ENCODE assay signal across 13 cellular contexts in genomic region chr2:113216891-113217454, GRCh38. TPM values are rescaled to one million over a fixed set of nuclear protein-coding genes. Genes with fewer than 3 reads are reported as not detected.
DNase-seq lines count a peak whose midpoint lies in the region; TF ChIP-seq lines count a peak whose summit lies in the region.
"Had no signal": no experiment of that assay in that cellular context is flagged by ENCODE, and none has a peak within 500 bp of the region (broad histone marks: within the 10 kb centered on the region; RNA-seq: fewer than 3 reads in every experiment).

No MANE protein-coding gene starts in this region.

- H3K9ac ChIP-seq in Loucy (ENCODE audit: low read depth, low read length, poor library complexity, severe bottlenecking) (peak overlapping the region; percentile 51), endodermal cell (ENCODE audit: extremely low read depth, low read length, poor library complexity, severe bottlenecking) (no peak overlapping the region), colonic mucosa (ENCODE audit: low read depth in 2 of 2, low read length in 2 of 2) (peak overlapping the region in 1 of 2 donors; percentile 28)

- H3K4me1 Mint-ChIP-seq in endodermal cell (peaks cover 35% of the 10 kb centered on the region), nephron progenitor cell (peaks cover 39% of the 10 kb centered on the region)
- peaks cover 22% of the 10 kb centered on the region for H3K4me1 Mint-ChIP-seq in activated CD4-positive, alpha-beta memory T cell treated with anti-CD3 and anti-CD28 coated beads, Interleukin-2, amount 10 ng/mL, durations not matched to agents 7 days and 5 days

- H3K4me3 ChIP-seq in Loucy (ENCODE audit: low read length, poor library complexity, severe bottlenecking), result no peak overlapping the region
- H3K4me3 ChIP-seq in endodermal cell (ENCODE audit: low read length), result no peak overlapping the region
- no peak overlapping the region for H3K4me3 ChIP-seq in colonic mucosa

- no peaks in the 10 kb centered on the region for H3K9me3 Mint-ChIP-seq in endodermal cell
- H3K9me3 Mint-ChIP-seq in nephron progenitor cell, result no peaks in the 10 kb centered on the region
- no peaks in the 10 kb centered on the region for H3K9me3 Mint-ChIP-seq in activated CD4-positive, alpha-beta memory T cell treated with anti-CD3 and anti-CD28 coated beads, Interleukin-2, amount 10 ng/mL, durations not matched to agents 7 days and 5 days

- no peaks in the 10 kb centered on the region for H3K79me2 ChIP-seq in Loucy (ENCODE audit: insufficient read depth, low read length)

- no peaks in the 10 kb centered on the region for H3K27me3 Mint-ChIP-seq in endodermal cell (ENCODE audit: insufficient read depth)
- peaks cover 18% of the 10 kb centered on the region for H3K27me3 Mint-ChIP-seq in nephron progenitor cell (ENCODE audit: low read depth, poor library complexity)
- H3K27me3 Mint-ChIP-seq in activated CD4-positive, alpha-beta memory T cell treated with anti-CD3 and anti-CD28 coated beads, Interleukin-2, amount 10 ng/mL, durations not matched to agents 7 days and 5 days, result peaks cover 2% of the 10 kb centered on the region
- H3K27me3 Mint-ChIP-seq: activated naive CD8-positive, alpha-beta T cell had no signal

- intact Hi-C loops in colonic mucosa (cut with DNase I), result no loop called here

- TF ChIP-seq CTCF in 22Rv1 (IDR thresholded peaks at IDR 0.05), result no peak
- TF ChIP-seq CTCF in Loucy (conservative IDR thresholded peaks at IDR 0.05; ENCODE audit: low read length), result no peak
- no peak for TF ChIP-seq CTCF in endodermal cell (conservative IDR thresholded peaks at IDR 0.05)
- TF ChIP-seq CTCF in nephron progenitor cell (IDR thresholded peaks at IDR 0.05), result no peak
- no peak for TF ChIP-seq CTCF in colonic mucosa (IDR thresholded peaks at IDR 0.05)

- no peaks in the 10 kb centered on the region for H3K36me3 ChIP-seq in Loucy (ENCODE audit: insufficient read depth, low read length)
- H3K36me3 ChIP-seq in endodermal cell (ENCODE audit: control insufficient read depth, insufficient read depth, low read length), result no peaks in the 10 kb centered on the region
- H3K36me3 ChIP-seq in colonic mucosa, result no peaks in the 10 kb centered on the region

- H3K9me3 ChIP-seq in Loucy (ENCODE audit: insufficient read depth, low read depth, low read length) (no peaks in the 10 kb centered on the region), endodermal cell (ENCODE audit: control insufficient read depth, low read length) (no peaks in the 10 kb centered on the region), colonic mucosa (no peaks in the 10 kb centered on the region)

- POLR2A ChIA-PET in activated CD4-positive, alpha-beta memory T cell treated with anti-CD3 and anti-CD28 coated beads, Interleukin-2, amount 10 ng/mL, durations not matched to agents 7 days and 5 days (lab: Charles Lee), result interaction anchor here (1.3 to 3.1 kb wide), 3 partner anchors 12 to 42 kb away, joined by 4 to 24 read pairs (median 11); no protein-coding TSS in a partner anchor

- 73 to 86% methylated on average over 3 to 6 of the region's 6 CpGs for WGBS in endodermal cell (ENCODE audit: insufficient coverage in 1 of 2, insufficient read length in 1 of 2), 2 experiments

- CTCF ChIA-PET in activated CD4-positive, alpha-beta memory T cell treated with anti-CD3 and anti-CD28 coated beads, Interleukin-2, amount 10 ng/mL, durations not matched to agents 7 days and 5 days (lab: Charles Lee), result interaction anchor here (0.8 to 1.9 kb wide), 10 partner anchors 11 to 79 kb away, joined by 3 to 7 read pairs (median 4); no protein-coding TSS in a partner anchor

- H3K27me3 ChIP-seq in Loucy (ENCODE audit: insufficient read depth, low read length, poor library complexity, severe bottlenecking) (no peaks in the 10 kb centered on the region), endodermal cell (ENCODE audit: control insufficient read depth, insufficient read depth, low read length, poor library complexity, severe bottlenecking) (no peaks in the 10 kb centered on the region), colonic mucosa (no peaks in the 10 kb centered on the region)

- 0 out of 2 replicates have a peak overlapping the region, but pooled peaks have one; percentile 1 for H2AFZ ChIP-seq in Loucy (ENCODE audit: low read length)

- DNase-seq in endodermal cell (peak; percentile 41), nephron progenitor cell (no peak), colonic mucosa (no peak), iPS-NIHi7 (ENCODE audit: extremely low spot score) (no peak), C1 segment of cervical spinal cord (lab: John Stamatoyannopoulos, UW) (no peak)
- DNase-seq in activated CD4-positive, alpha-beta memory T cell treated with anti-CD3 and anti-CD28 coated beads, Interleukin-2, amount 10 ng/mL, durations not matched to agents 7 days and 5 days, result no peak
- DNase-seq: DMS79 treated with DMSO at 0.1 percent for 48 hours, foreskin fibroblast, NCI-H748 treated with DMSO at 0.1 percent for 48 hours, SHP77 treated with DMSO at 0.1 percent for 48 hours had no signal

- peak overlapping the region; percentile 56 for H3K4me2 ChIP-seq in Loucy (ENCODE audit: low read depth, low read length, poor library complexity, severe bottlenecking)

- H3K4me3 Mint-ChIP-seq in endodermal cell, result no peak overlapping the region
- no peak overlapping the region for H3K4me3 Mint-ChIP-seq in nephron progenitor cell
- H3K4me3 Mint-ChIP-seq in activated CD4-positive, alpha-beta memory T cell treated with anti-CD3 and anti-CD28 coated beads, Interleukin-2, amount 10 ng/mL, durations not matched to agents 7 days and 5 days, result no peak overlapping the region
- H3K4me3 Mint-ChIP-seq: activated naive CD8-positive, alpha-beta T cell had no signal

- H3K27ac ChIP-seq in 22Rv1 (peak overlapping the region; percentile 89), endodermal cell (ENCODE audit: low read depth, low read length) (no peak overlapping the region), colonic mucosa (no peak overlapping the region)

- H3K4me1 ChIP-seq in Loucy (ENCODE audit: insufficient read depth, low read length, poor library complexity, severe bottlenecking), result peaks cover 39% of the 10 kb centered on the region
- H3K4me1 ChIP-seq in endodermal cell (ENCODE audit: control insufficient read depth, insufficient read depth, low read length), result peaks cover 11% of the 10 kb centered on the region
- H3K4me1 ChIP-seq in colonic mucosa, result peaks cover 8% of the 10 kb centered on the region

- no peaks in the 10 kb centered on the region for H3K36me3 Mint-ChIP-seq in endodermal cell (ENCODE audit: low read depth)
- peaks cover 37% of the 10 kb centered on the region for H3K36me3 Mint-ChIP-seq in nephron progenitor cell (ENCODE audit: low read depth)
- no peaks in the 10 kb centered on the region for H3K36me3 Mint-ChIP-seq in activated CD4-positive, alpha-beta memory T cell treated with anti-CD3 and anti-CD28 coated beads, Interleukin-2, amount 10 ng/mL, durations not matched to agents 7 days and 5 days (ENCODE audit: low read depth)
- H3K36me3 Mint-ChIP-seq: activated naive CD8-positive, alpha-beta T cell had no signal

- H3K9me2 ChIP-seq in Loucy (replicated peaks; ENCODE audit: low read depth, low read length), result no peaks in the 10 kb centered on the region

- H4K20me1 ChIP-seq in Loucy (ENCODE audit: insufficient read depth, low read length, poor library complexity, severe bottlenecking), result no peaks in the 10 kb centered on the region

- H3K27ac Mint-ChIP-seq in endodermal cell, result no peak overlapping the region
- H3K27ac Mint-ChIP-seq in nephron progenitor cell, result peak overlapping the region; percentile 98
- no peak overlapping the region for H3K27ac Mint-ChIP-seq in activated CD4-positive, alpha-beta memory T cell treated with anti-CD3 and anti-CD28 coated beads, Interleukin-2, amount 10 ng/mL, durations not matched to agents 7 days and 5 days
- H3K27ac Mint-ChIP-seq: activated naive CD8-positive, alpha-beta T cell had no signal

- no peaks in the 10 kb centered on the region for H3F3A ChIP-seq in Loucy (ENCODE audit: low read depth)

RNA-seq across cellular contexts. Expression of gene PSD4, which starts 43.2 kb away (rescaled TPM):
- 10 to 100 TPM in 1 of 2 donors, 1 to 10 TPM in 1; 5.2 to 13.3 TPM for total RNA-seq in endodermal cell
- 1.6 TPM for polyA plus RNA-seq in endodermal cell (2013, experiment 1 of 2)
- 1.7 TPM for polyA plus RNA-seq in endodermal cell (2013, experiment 2 of 2)
- 100 to 1,000 TPM; 261 to 272 TPM for total RNA-seq in activated CD4-positive, alpha-beta memory T cell treated with anti-CD3 and anti-CD28 coated beads, Interleukin-2, amount 10 ng/mL, durations not matched to agents 7 days and 5 days
- 10 to 100 TPM; 36.5 to 50.6 TPM for total RNA-seq in colonic mucosa

Comparison
In these comparisons a context has a peak if more than half of its experiments do, and no peak if none do; other contexts are left out.
1. RNA of gene PSD4, which starts 43.2 kb away (total RNA-seq): 261 to 272 TPM in activated CD4-positive, alpha-beta memory T cell treated with anti-CD3 and anti-CD28 coated beads, Interleukin-2, amount 10 ng/mL, durations not matched to agents 7 days and 5 days; 36.5 to 50.6 TPM in colonic mucosa and 5.2 to 13.3 TPM in endodermal cell; every median in the first group is over 4 times any median in the second.